ENCODE assay signal across 10 cellular contexts in the genomic region with DNA sequence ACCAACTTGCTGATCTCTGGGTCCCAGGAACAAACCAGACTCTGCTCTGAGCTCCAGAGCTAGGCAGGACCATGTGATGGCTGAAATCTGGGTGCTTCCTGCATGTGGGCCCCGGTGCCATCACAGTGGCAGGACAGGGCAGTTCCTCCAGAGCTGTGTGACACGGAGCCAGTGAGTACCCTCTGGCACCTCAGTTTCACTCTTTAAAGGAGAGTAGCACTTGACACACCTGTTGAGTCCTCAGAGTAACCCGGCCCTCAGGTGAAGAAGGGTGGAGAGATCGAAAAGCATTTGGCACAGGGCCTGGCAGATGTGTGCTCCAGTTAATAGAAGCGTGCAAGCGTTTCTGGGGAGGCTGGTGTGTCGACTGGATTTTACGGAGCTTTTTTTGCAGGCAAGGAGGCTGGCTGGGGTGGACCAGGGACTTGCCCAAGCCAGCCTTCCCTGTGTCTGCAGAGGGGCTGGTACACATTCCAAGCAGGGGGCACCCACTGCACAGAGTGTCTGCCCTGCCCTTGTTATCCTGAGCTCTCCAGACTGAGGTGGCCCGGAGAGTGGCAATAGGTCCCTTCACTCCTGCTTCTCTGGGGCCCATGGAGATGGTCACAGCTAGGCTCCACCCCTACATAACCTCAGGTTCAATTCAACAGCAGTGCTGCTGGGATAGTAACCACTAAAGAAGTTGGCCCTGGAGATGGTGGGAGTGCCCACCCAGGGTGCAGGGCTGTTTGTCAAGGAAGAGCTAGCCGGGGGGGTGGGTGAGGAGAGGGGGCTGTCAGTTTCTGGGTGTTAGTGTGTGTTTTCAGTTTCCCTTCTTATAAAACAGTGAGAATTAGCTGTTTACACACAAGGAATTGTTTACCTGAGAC. TPM values are rescaled to one million over a fixed set of nuclear protein-coding genes. Genes with fewer than 3 reads are reported as not detected.
DNase-seq lines count a peak whose midpoint lies in the region; ATAC-seq lines count a peak whose summit lies in the region.
"Had no signal": no experiment of that assay in that cellular context is flagged by ENCODE, and none has a peak within 500 bp of the region (broad histone marks: within the 10 kb centered on the region; RNA-seq: fewer than 3 reads in every experiment).

No MANE protein-coding gene starts in this region.

- no peaks in the 10 kb centered on the region for H3K9me3 Mint-ChIP-seq in activated CD8-positive, alpha-beta memory T cell treated with anti-CD3 and anti-CD28 coated beads, Interleukin-2, amount 10 ng/mL, durations not matched to agents 7 days and 5 days (ENCODE audit: low read depth)
- no peaks in the 10 kb centered on the region for H3K9me3 Mint-ChIP-seq in dendritic cell treated with granulocyte-macrophage colony-stimulating factor and Interleukin-4, amounts not matched to agents 40 ng/mL and 50 ng/mL, for 4 days
- H3K9me3 Mint-ChIP-seq in stimulated activated memory B cell treated with anti-CD40 and anti-IgM and Interleukin-4, amounts not matched to agents 10 μg/mL and 1 μg/mL and 100 μg/mL, for 72 hours: no peaks in the 10 kb centered on the region

- H3K36me3 Mint-ChIP-seq in activated CD8-positive, alpha-beta memory T cell treated with anti-CD3 and anti-CD28 coated beads, Interleukin-2, amount 10 ng/mL, durations not matched to agents 7 days and 5 days: peaks cover 57% of the 10 kb centered on the region
- H3K36me3 Mint-ChIP-seq in dendritic cell treated with granulocyte-macrophage colony-stimulating factor and Interleukin-4, amounts not matched to agents 40 ng/mL and 50 ng/mL, for 4 days (ENCODE audit: low read depth): peaks cover 95% of the 10 kb centered on the region
- H3K36me3 Mint-ChIP-seq in stimulated activated memory B cell treated with anti-CD40 and anti-IgM and Interleukin-4, amounts not matched to agents 10 μg/mL and 1 μg/mL and 100 μg/mL, for 72 hours: peaks cover 59% of the 10 kb centered on the region

- peaks cover 86% of the 10 kb centered on the region for H3K4me1 Mint-ChIP-seq in activated CD8-positive, alpha-beta memory T cell treated with anti-CD3 and anti-CD28 coated beads, Interleukin-2, amount 10 ng/mL, durations not matched to agents 7 days and 5 days
- peaks cover 94% of the 10 kb centered on the region for H3K4me1 Mint-ChIP-seq in dendritic cell treated with granulocyte-macrophage colony-stimulating factor and Interleukin-4, amounts not matched to agents 40 ng/mL and 50 ng/mL, for 4 days (ENCODE audit: low read depth)
- peaks cover 92% of the 10 kb centered on the region for H3K4me1 Mint-ChIP-seq in stimulated activated memory B cell treated with anti-CD40 and anti-IgM and Interleukin-4, amounts not matched to agents 10 μg/mL and 1 μg/mL and 100 μg/mL, for 72 hours

- CTCF ChIA-PET in activated CD8-positive, alpha-beta memory T cell treated with anti-CD3 and anti-CD28 coated beads, Interleukin-2, amount 10 ng/mL, durations not matched to agents 7 days and 5 days (lab: Charles Lee): interaction anchor here (1.2 to 16.7 kb wide), 3 partner anchors 9 to 91 kb away, joined by 5 to 260 read pairs (median 83); a partner anchor contains a TSS

- intact Hi-C loops in dendritic cell treated with granulocyte-macrophage colony-stimulating factor and Interleukin-4, amounts not matched to agents 40 ng/mL and 50 ng/mL, for 4 days (cut with micrococcal nuclease): no loop called here

- H3K27ac Mint-ChIP-seq in activated CD8-positive, alpha-beta memory T cell treated with anti-CD3 and anti-CD28 coated beads, Interleukin-2, amount 10 ng/mL, durations not matched to agents 7 days and 5 days: peak overlapping the region; percentile 90
- peak overlapping the region; percentile 47 for H3K27ac Mint-ChIP-seq in dendritic cell treated with granulocyte-macrophage colony-stimulating factor and Interleukin-4, amounts not matched to agents 40 ng/mL and 50 ng/mL, for 4 days
- H3K27ac Mint-ChIP-seq in stimulated activated memory B cell treated with anti-CD40 and anti-IgM and Interleukin-4, amounts not matched to agents 10 μg/mL and 1 μg/mL and 100 μg/mL, for 72 hours: peak overlapping the region; percentile 89

- ATAC-seq in activated CD8-positive, alpha-beta memory T cell treated with anti-CD3 and anti-CD28 coated beads, Interleukin-2, amount 10 ng/mL, durations not matched to agents 7 days and 5 days: no peak
- no peak for ATAC-seq in stimulated activated memory B cell treated with anti-CD40 and anti-IgM and Interleukin-4, amounts not matched to agents 10 μg/mL and 1 μg/mL and 100 μg/mL, for 72 hours
- no peak for ATAC-seq in HG03135 (IDR thresholded peaks at IDR 0.05; ENCODE audit: unreplicated experiment)
- ATAC-seq in HG03045 (IDR thresholded peaks at IDR 0.05; ENCODE audit: unreplicated experiment): no peak

- DNase-seq in activated CD8-positive, alpha-beta memory T cell treated with anti-CD3 and anti-CD28 coated beads, Interleukin-2, amount 10 ng/mL, durations not matched to agents 7 days and 5 days: no peak
- no peak for DNase-seq in activated CD8-positive, alpha-beta memory T cell treated with anti-CD3 and anti-CD28 coated beads for 24 hours
- peak; percentile 59 for DNase-seq in NCI-H510A (lab: John Stamatoyannopoulos, UW)
- no peak for DNase-seq in NCI-H524 treated with DMSO at 0.1 percent for 48 hours (lab: John Stamatoyannopoulos, UW)
- DNase-seq: activated CD4-positive, CD25-positive, alpha-beta regulatory T cell had no signal

- H3K4me3 Mint-ChIP-seq in activated CD8-positive, alpha-beta memory T cell treated with anti-CD3 and anti-CD28 coated beads, Interleukin-2, amount 10 ng/mL, durations not matched to agents 7 days and 5 days: no peak overlapping the region
- H3K4me3 Mint-ChIP-seq in dendritic cell treated with granulocyte-macrophage colony-stimulating factor and Interleukin-4, amounts not matched to agents 40 ng/mL and 50 ng/mL, for 4 days: no peak overlapping the region
- H3K4me3 Mint-ChIP-seq in stimulated activated memory B cell treated with anti-CD40 and anti-IgM and Interleukin-4, amounts not matched to agents 10 μg/mL and 1 μg/mL and 100 μg/mL, for 72 hours: peak overlapping the region; percentile 59

- no peaks in the 10 kb centered on the region for H3K27me3 Mint-ChIP-seq in activated CD8-positive, alpha-beta memory T cell treated with anti-CD3 and anti-CD28 coated beads, Interleukin-2, amount 10 ng/mL, durations not matched to agents 7 days and 5 days
- no peaks in the 10 kb centered on the region for H3K27me3 Mint-ChIP-seq in dendritic cell treated with granulocyte-macrophage colony-stimulating factor and Interleukin-4, amounts not matched to agents 40 ng/mL and 50 ng/mL, for 4 days
- H3K27me3 Mint-ChIP-seq in stimulated activated memory B cell treated with anti-CD40 and anti-IgM and Interleukin-4, amounts not matched to agents 10 μg/mL and 1 μg/mL and 100 μg/mL, for 72 hours: no peaks in the 10 kb centered on the region

RNA-seq across cellular contexts. Expression of a gene that starts 8.3 kb away (rescaled TPM):
- 1,000 to 10,000 TPM; 3,135 to 3,310 TPM for total RNA-seq in activated CD8-positive, alpha-beta memory T cell treated with anti-CD3 and anti-CD28 coated beads, Interleukin-2, amount 10 ng/mL, durations not matched to agents 7 days and 5 days

RNA-seq across cellular contexts. Expression of a gene that starts 8.7 kb away (rescaled TPM):
- 1 to 10 TPM; 4.0 to 4.1 TPM for total RNA-seq in activated CD8-positive, alpha-beta memory T cell treated with anti-CD3 and anti-CD28 coated beads, Interleukin-2, amount 10 ng/mL, durations not matched to agents 7 days and 5 days
- total RNA-seq: lung microvascular endothelial cell had no signal

RNA-seq across cellular contexts. Expression of a gene that starts 14.6 kb away (rescaled TPM):
- 100 to 1,000 TPM; 545 to 682 TPM for total RNA-seq in activated CD8-positive, alpha-beta memory T cell treated with anti-CD3 and anti-CD28 coated beads, Interleukin-2, amount 10 ng/mL, durations not matched to agents 7 days and 5 days

RNA-seq across cellular contexts. Expression of a gene that starts 23.5 kb away (rescaled TPM):
- not detected for total RNA-seq in activated CD8-positive, alpha-beta memory T cell treated with anti-CD3 and anti-CD28 coated beads, Interleukin-2, amount 10 ng/mL, durations not matched to agents 7 days and 5 days
- total RNA-seq: lung microvascular endothelial cell had no signal

RNA-seq across cellular contexts. Expression of a gene that starts 23.9 kb away (rescaled TPM):
- not detected for total RNA-seq in activated CD8-positive, alpha-beta memory T cell treated with anti-CD3 and anti-CD28 coated beads, Interleukin-2, amount 10 ng/mL, durations not matched to agents 7 days and 5 days
- total RNA-seq: lung microvascular endothelial cell had no signal
